Comparison of ENCODE assay signal across 1 cellular context in genomic region chr15:85681391-85681790, GRCh38.
TF ChIP-seq lines count a peak whose summit lies in the region.

No MANE protein-coding gene starts in this region.

TF ChIP-seq in HepG2, 621 proteins besides CTCF, POLR2A, EP300 and RAD21 (continued from another document):
- TF ChIP-seq SOX13 (IDR thresholded peaks at IDR 0.05), result no peak
- no peak for TF ChIP-seq SOX13 (CRISPR knock-in tag; conservative IDR thresholded peaks at IDR 0.05 in 1 of 2, IDR thresholded peaks at IDR 0.05 in 1 of 2)
- TF ChIP-seq PREB (CRISPR knock-in tag; IDR thresholded peaks at IDR 0.05), result no peak
- no peak for TF ChIP-seq NAIF1 (CRISPR knock-in tag; IDR thresholded peaks at IDR 0.05; ENCODE audit: borderline replicate concordance)
- TF ChIP-seq ZNF44 (CRISPR knock-in tag; IDR thresholded peaks at IDR 0.05), result no peak
- TF ChIP-seq CENPT (CRISPR knock-in tag; IDR thresholded peaks at IDR 0.05; ENCODE audit: low read depth), result no peak
